24 cellular contexts compared by ENCODE assay signal in the genomic region with DNA sequence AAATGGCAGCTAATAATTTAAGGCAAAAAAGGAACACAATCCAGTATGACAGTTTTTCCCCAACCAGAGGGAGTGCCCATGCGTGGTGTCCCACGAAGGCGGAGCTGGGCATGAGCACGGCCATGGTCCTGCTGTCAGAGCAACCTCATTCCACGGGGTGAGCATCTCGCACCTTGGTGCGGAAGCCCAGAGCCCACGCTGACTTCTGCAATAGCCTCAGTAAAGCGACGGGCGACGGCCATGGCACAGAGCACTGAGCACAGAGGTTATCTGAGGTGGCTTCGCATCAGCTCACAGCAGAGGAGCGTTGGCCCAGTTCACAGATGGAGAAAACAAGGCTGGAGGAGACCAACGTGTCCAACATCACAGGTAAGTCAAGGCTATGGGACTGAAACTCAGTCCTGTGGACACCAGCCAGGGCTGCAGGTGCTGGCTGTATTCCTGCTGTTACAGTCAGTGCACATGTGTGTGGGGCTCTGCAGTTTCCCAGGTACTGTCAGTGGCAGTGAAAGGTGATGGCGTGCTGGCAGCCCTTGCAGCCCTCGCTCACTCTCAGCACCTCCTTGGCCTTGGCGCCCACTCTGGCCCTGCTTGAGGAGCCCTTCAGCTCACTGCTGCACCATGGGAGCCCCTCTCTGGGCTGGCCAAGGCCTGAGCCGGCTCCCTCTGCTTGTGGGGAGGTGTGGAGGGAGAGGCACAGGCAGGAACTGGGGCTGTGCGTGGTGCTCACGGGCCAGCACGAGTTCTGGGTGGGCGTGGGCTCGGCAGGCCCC.
DNase-seq lines count a peak whose midpoint lies in the region; ATAC-seq, FAIRE-seq and TF ChIP-seq lines count a peak whose summit lies in the region.
"Had no signal": no experiment of that assay in that cellular context is flagged by ENCODE, and none has a peak within 500 bp of the region (broad histone marks: within the 10 kb centered on the region; RNA-seq: fewer than 3 reads in every experiment).

No MANE protein-coding gene starts in this region.

- H3K4me1 ChIP-seq in right atrium auricular region (no peaks in the 10 kb centered on the region), kidney (ENCODE audit: control insufficient read depth in 1 of 2, insufficient read depth in 1 of 2, low read depth in 1 of 2, low read length in 2 of 2) (no peaks in the 10 kb centered on the region), trophoblast cell (ENCODE audit: control insufficient read depth in 1 of 2, insufficient read depth in 2 of 2, low read length in 2 of 2) (no peaks in the 10 kb centered on the region)

- FAIRE-seq in kidney (lab: Jason Lieb, UNC): no peak
- FAIRE-seq: GM12891, H54 had no signal

- no peak overlapping the region for H3K27ac Mint-ChIP-seq in T-helper 2 cell treated with Interferon-gamma antibody and Interleukin-4, amounts not matched to agents 5 μg/mL and 100 μg/mL, for 36 hours
- H3K27ac Mint-ChIP-seq in progenitor cell of endocrine pancreas: no peak overlapping the region

- H3K4me3 Mint-ChIP-seq in T-helper 2 cell treated with Interferon-gamma antibody and Interleukin-4, amounts not matched to agents 5 μg/mL and 100 μg/mL, for 36 hours: no peak overlapping the region
- no peak overlapping the region for H3K4me3 Mint-ChIP-seq in progenitor cell of endocrine pancreas (ENCODE audit: low read depth)

- no peak overlapping the region for H4K12ac ChIP-seq in trophoblast cell (ENCODE audit: low read depth, low read length)

- TF ChIP-seq CTCF in right atrium auricular region (IDR thresholded peaks at IDR 0.05) (no peak), kidney (IDR thresholded peaks at IDR 0.05; ENCODE audit: borderline replicate concordance, extremely low read depth, insufficient read depth) (no peak), progenitor cell of endocrine pancreas (IDR thresholded peaks at IDR 0.05; ENCODE audit: unreplicated experiment) (no peak)

- no peak overlapping the region for H2BK5ac ChIP-seq in trophoblast cell (ENCODE audit: low read depth, low read length, poor library complexity)

- H3K9me3 Mint-ChIP-seq in T-helper 2 cell treated with Interferon-gamma antibody and Interleukin-4, amounts not matched to agents 5 μg/mL and 100 μg/mL, for 36 hours: peaks cover 3% of the 10 kb centered on the region
- peaks cover 3% of the 10 kb centered on the region for H3K9me3 Mint-ChIP-seq in progenitor cell of endocrine pancreas (ENCODE audit: low read depth)

- no peak overlapping the region for H3K4ac ChIP-seq in trophoblast cell (ENCODE audit: low read depth, low read length)

- no peak overlapping the region for H4K8ac ChIP-seq in trophoblast cell (ENCODE audit: low read depth, low read length)

- H3K18ac ChIP-seq in trophoblast cell (ENCODE audit: low read length): no peak overlapping the region

- no CpG with 5 or more reads among the region's 24 CpGs for WGBS in trophoblast cell (ENCODE audit: extremely low coverage, insufficient coverage, insufficient read length)

- H2BK12ac ChIP-seq in trophoblast cell (ENCODE audit: low read length): no peak overlapping the region

- H3K27me3 ChIP-seq in right atrium auricular region (no peaks in the 10 kb centered on the region), trophoblast cell (ENCODE audit: insufficient read depth, low read length) (no peaks in the 10 kb centered on the region)

- H3K36me3 Mint-ChIP-seq in T-helper 2 cell treated with Interferon-gamma antibody and Interleukin-4, amounts not matched to agents 5 μg/mL and 100 μg/mL, for 36 hours (ENCODE audit: low read depth): no peaks in the 10 kb centered on the region
- H3K36me3 Mint-ChIP-seq in progenitor cell of endocrine pancreas (ENCODE audit: insufficient read depth): no peaks in the 10 kb centered on the region

- no peak overlapping the region for H3K23ac ChIP-seq in trophoblast cell (ENCODE audit: low read length)

- no peaks in the 10 kb centered on the region for H3K79me1 ChIP-seq in trophoblast cell (ENCODE audit: low read length)

- no peak overlapping the region for H3K9ac ChIP-seq in kidney (ENCODE audit: low read length in 2 of 2)
- no peak overlapping the region for H3K9ac ChIP-seq in trophoblast cell (ENCODE audit: low read length)

- no peak for ATAC-seq in Right ventricle myocardium superior (ENCODE audit: poor library complexity)
- ATAC-seq: Panc1 had no signal

- no peaks in the 10 kb centered on the region for H3K27me3 Mint-ChIP-seq in T-helper 2 cell treated with Interferon-gamma antibody and Interleukin-4, amounts not matched to agents 5 μg/mL and 100 μg/mL, for 36 hours (ENCODE audit: low read depth)
- no peaks in the 10 kb centered on the region for H3K27me3 Mint-ChIP-seq in progenitor cell of endocrine pancreas

- DNase-seq in Right ventricle myocardium superior: peak; percentile 27
- no peak for DNase-seq in right atrium auricular region (ENCODE audit: low spot score)
- peak; percentile 30 for DNase-seq in kidney
- DNase-seq in trophoblast cell: no peak
- DNase-seq in NCI-H526 (lab: John Stamatoyannopoulos, UW): no peak
- no peak for DNase-seq in T-helper 2 cell treated with Interferon-gamma antibody and Interleukin-4, amounts not matched to agents 5 μg/mL and 100 μg/mL, for 36 hours (ENCODE audit: low spot score)
- no peak for DNase-seq in progenitor cell of endocrine pancreas (ENCODE audit: low spot score, unreplicated experiment)
- DNase-seq: 8988T, Calu3, DMS79 treated with DMSO at 0.1 percent for 48 hours, GF-D8, Karpas-422, NCI-H1092, NCI-H1417 treated with DMSO at 0.1 percent for 48 hours, NCI-H1694 treated with DMSO at 0.1 percent for 48 hours, NCI-H2081, NCI-H2227 treated with DMSO at 0.1 percent for 48 hours, NCI-H69, SIG-M5 had no signal

- no peaks in the 10 kb centered on the region for H3K9me3 ChIP-seq in right atrium auricular region
- H3K9me3 ChIP-seq in kidney (ENCODE audit: control insufficient read depth in 1 of 2, low read length in 2 of 2): no peaks in the 10 kb centered on the region
- H3K9me3 ChIP-seq in trophoblast cell (ENCODE audit: insufficient read depth, low read depth, low read length): peaks cover 41% of the 10 kb centered on the region

- H3K4me1 Mint-ChIP-seq in T-helper 2 cell treated with Interferon-gamma antibody and Interleukin-4, amounts not matched to agents 5 μg/mL and 100 μg/mL, for 36 hours (ENCODE audit: low read depth): no peaks in the 10 kb centered on the region
- no peaks in the 10 kb centered on the region for H3K4me1 Mint-ChIP-seq in progenitor cell of endocrine pancreas (ENCODE audit: low read depth)

- no peak overlapping the region for H2BK120ac ChIP-seq in trophoblast cell (ENCODE audit: insufficient read depth, low read length, poor library complexity)

- H3K14ac ChIP-seq in trophoblast cell (ENCODE audit: low read length): no peak overlapping the region

- H2AFZ ChIP-seq in trophoblast cell (ENCODE audit: insufficient read depth, low read length, poor library complexity): no peak overlapping the region

- intact Hi-C loops in Right ventricle myocardium superior (cut with DNase I) (no loop called here), kidney (cut with DNase I) (no loop called here)

- H3K4me3 ChIP-seq in right atrium auricular region (no peak overlapping the region), kidney (ENCODE audit: low read length in 2 of 2) (no peak overlapping the region), trophoblast cell (ENCODE audit: low read depth, low read length) (peak overlapping the region; percentile 12)

- H3K4me2 ChIP-seq in trophoblast cell (ENCODE audit: low read length): no peak overlapping the region

- H3K79me2 ChIP-seq in trophoblast cell (ENCODE audit: control insufficient read depth, insufficient read depth, low read length, poor library complexity): no peaks in the 10 kb centered on the region

- H3K27ac ChIP-seq in right atrium auricular region (no peak overlapping the region), kidney (ENCODE audit: low read depth in 2 of 2, low read length in 2 of 2) (no peak overlapping the region), trophoblast cell (ENCODE audit: low read depth, low read length) (no peak overlapping the region)
- H3K27ac ChIP-seq: HL-60, RWPE1 had no signal

- no peak overlapping the region for H2AK5ac ChIP-seq in trophoblast cell (ENCODE audit: low read length)

- H3K36me3 ChIP-seq in right atrium auricular region (no peaks in the 10 kb centered on the region), kidney (ENCODE audit: control insufficient read depth in 1 of 2, insufficient read depth in 2 of 2, low read length in 2 of 2) (no peaks in the 10 kb centered on the region), trophoblast cell (ENCODE audit: control insufficient read depth in 1 of 2, insufficient read depth in 2 of 2, low read length in 2 of 2) (no peaks in the 10 kb centered on the region)

- no peak overlapping the region for H4K91ac ChIP-seq in trophoblast cell (ENCODE audit: low read depth, low read length)

Comparison
In these comparisons a context has a peak if more than half of its experiments do, and no peak if none do; other contexts are left out.
1. DNase-seq: peak in Right ventricle myocardium superior (single experiment) and kidney (single experiment); none in right atrium auricular region (single experiment), trophoblast cell (0 of 2), NCI-H526 (0 of 2), T-helper 2 cell treated with Interferon-gamma antibody and Interleukin-4, amounts not matched to agents 5 μg/mL and 100 μg/mL, for 36 hours (single experiment) and progenitor cell of endocrine pancreas (single experiment).